Comparison of ENCODE assay signal across 8 cellular contexts in genomic region chr11:27722117-27722844, GRCh38. TPM values are rescaled to one million over a fixed set of nuclear protein-coding genes. Genes with fewer than 3 reads are reported as not detected.
DNase-seq lines count a peak whose midpoint lies in the region; ATAC-seq and TF ChIP-seq lines count a peak whose summit lies in the region.

No MANE protein-coding gene starts in this region.

- H3K36me3 ChIP-seq in right atrium auricular region: no peaks in the 10 kb centered on the region
- no peaks in the 10 kb centered on the region for H3K36me3 ChIP-seq in gastrocnemius medialis

- no peaks in the 10 kb centered on the region for H3K9me3 ChIP-seq in right cardiac atrium (ENCODE audit: control insufficient read depth, low read length)
- no peaks in the 10 kb centered on the region for H3K9me3 ChIP-seq in right atrium auricular region
- no peaks in the 10 kb centered on the region for H3K9me3 ChIP-seq in gastrocnemius medialis

- intact Hi-C loops in right cardiac atrium (cut with DNase I): no loop called here
- intact Hi-C loops in gastrocnemius medialis (cut with DNase I; ENCODE audit: low total_unique reads): no loop called here
- intact Hi-C loops in sciatic nerve (cut with DNase I): no loop called here

- H3K4me3 ChIP-seq in right cardiac atrium (ENCODE audit: low read length) (peak overlapping the region; percentile 43), right atrium auricular region (peak overlapping the region in 1 of 2 donors; percentile 44), fibroblast of pulmonary artery (replicated peaks; ENCODE audit: low read depth, low read length) (peak overlapping the region; percentile 55), gastrocnemius medialis (peak overlapping the region; percentile 39 to 53 (median 46))

- WGBS in right cardiac atrium: 1% methylated on average over 52 of the region's 52 CpGs

- H3K27me3 ChIP-seq in right cardiac atrium (ENCODE audit: control insufficient read depth, insufficient read depth) (peaks cover 7% of the 10 kb centered on the region), right atrium auricular region (peaks cover 11 to 38% of the 10 kb centered on the region in 2 donors), gastrocnemius medialis (peaks cover 61 to 75% (median 66%) of the 10 kb centered on the region in 3 donors)

- H3K4me1 ChIP-seq in right cardiac atrium (ENCODE audit: control insufficient read depth, insufficient read depth, low read length): peaks cover 5% of the 10 kb centered on the region
- H3K4me1 ChIP-seq in right atrium auricular region: peaks cover 0 to 38% of the 10 kb centered on the region in 2 donors
- H3K4me1 ChIP-seq in gastrocnemius medialis: peaks cover 10 to 12% of the 10 kb centered on the region in 2 donors

- no peak overlapping the region for H3K27ac ChIP-seq in right cardiac atrium (ENCODE audit: low read length)
- no peak overlapping the region for H3K27ac ChIP-seq in right atrium auricular region
- H3K27ac ChIP-seq in gastrocnemius medialis: no peak overlapping the region

- no peak for TF ChIP-seq CTCF in right atrium auricular region (IDR thresholded peaks at IDR 0.05)
- no peak for TF ChIP-seq CTCF in fibroblast of pulmonary artery (IDR thresholded peaks at IDR 0.05; ENCODE audit: low read length, missing control alignments)
- TF ChIP-seq CTCF in gastrocnemius medialis (IDR thresholded peaks at IDR 0.05 in 4 of 5, conservative IDR thresholded peaks at IDR 0.05 in 1 of 5): no peak

- DNase-seq in right cardiac atrium: no peak
- DNase-seq in right atrium auricular region (ENCODE audit: low spot score): no peak
- DNase-seq in RPMI7951 (ENCODE audit: low read depth): peak; percentile 54
- peak; percentile 47 for DNase-seq in fibroblast of pulmonary artery (ENCODE audit: low read depth)
- DNase-seq in gastrocnemius medialis: no peak
- DNase-seq in putamen (ENCODE audit: low spot score): no peak
- DNase-seq in sciatic nerve (ENCODE audit: low spot score): no peak

- TF ChIP-seq POLR2A in gastrocnemius medialis (IDR thresholded peaks at IDR 0.05): no peak

- ATAC-seq in right cardiac atrium (no peak), gastrocnemius medialis (no peak), GM18870 (IDR thresholded peaks at IDR 0.05; ENCODE audit: unreplicated experiment) (no peak), sciatic nerve (no peak)

- in situ Hi-C loops in gastrocnemius medialis (cut with MboI; ENCODE audit: low sequenced_read_pairs in 4 of 4): loop anchor here in 1 of 4 donors (25.0 kb wide), 1 partner anchor 815 kb away; no protein-coding TSS in a partner anchor

RNA-seq across cellular contexts. Expression of gene BDNF, which starts 22.0 kb away (rescaled TPM):
- under 1 TPM in 3 of 4 donors, not detected in 1; 0.06 to 0.09 (median 0.08) TPM for total RNA-seq in right cardiac atrium
- polyA plus RNA-seq in right cardiac atrium: 0.05 TPM
- under 1 TPM in 1 of 2 donors, not detected in 1; 0.20 TPM for total RNA-seq in right atrium auricular region
- total RNA-seq in RPMI7951 (2014; rRNA removed; shearing (Covaris generic)): 4.8 and 4.9 TPM in 2 replicates
- under 1 TPM in 1 of 4 donors, not detected in 3; 0.09 TPM for total RNA-seq in gastrocnemius medialis
- total RNA-seq in sciatic nerve: 0.18 TPM

Comparison
In these comparisons a context has a peak if more than half of its experiments do, and no peak if none do; other contexts are left out.
1. DNase-seq: peak in RPMI7951 (single experiment) and fibroblast of pulmonary artery (single experiment); none in right cardiac atrium (0 of 3), right atrium auricular region (single experiment), gastrocnemius medialis (0 of 2), putamen (single experiment) and sciatic nerve (single experiment).